In genomic region chr17:75539969-75540729, GRCh38 we compare ENCODE assay signal across 23 cellular contexts. TPM values are rescaled to one million over a fixed set of nuclear protein-coding genes. Genes with fewer than 3 reads are reported as not detected.
DNase-seq lines count a peak whose midpoint lies in the region; ATAC-seq, FAIRE-seq and TF ChIP-seq lines count a peak whose summit lies in the region.
"Had no signal": no experiment of that assay in that cellular context is flagged by ENCODE, and none has a peak within 500 bp of the region (broad histone marks: within the 10 kb centered on the region; RNA-seq: fewer than 3 reads in every experiment).

No MANE protein-coding gene starts in this region.

- ATAC-seq in SK-N-SH treated with all-trans-retinoic acid at 6 μM for 48 hours (peak; percentile 37), GM19328 (IDR thresholded peaks at IDR 0.05; ENCODE audit: unreplicated experiment) (no peak), HG02610 (IDR thresholded peaks at IDR 0.05; ENCODE audit: unreplicated experiment) (no peak)
- ATAC-seq: left lung, sciatic nerve had no signal

- no peak for TF ChIP-seq POLR2A in Peyer's patch (IDR thresholded peaks at IDR 0.05)

- no peak overlapping the region for H3K4me3 Mint-ChIP-seq in progenitor cell of endocrine pancreas (ENCODE audit: low read depth)
- H3K4me3 Mint-ChIP-seq: activated naive CD8-positive, alpha-beta T cell treated with anti-CD3 and anti-CD28 coated beads, Interleukin-2, amount 10 ng/mL, durations not matched to agents 7 days and 5 days; T-helper 2 cell treated with Interferon-gamma antibody and Interleukin-4, amounts not matched to agents 5 μg/mL and 100 μg/mL, for 36 hours had no signal

- H3K36me3 ChIP-seq in Peyer's patch = peaks cover 0 to 16% (median 0%) of the 10 kb centered on the region in 3 donors
- H3K36me3 ChIP-seq: brain microvascular endothelial cell, ovary, tibial artery had no signal

- peaks cover 61% of the 10 kb centered on the region for H3K4me1 Mint-ChIP-seq in progenitor cell of endocrine pancreas (ENCODE audit: low read depth)

- H3K27me3 ChIP-seq in Peyer's patch = no peaks in the 10 kb centered on the region
- H3K27me3 ChIP-seq: brain microvascular endothelial cell, left lung, ovary, tibial artery had no signal

- H3K4me3 ChIP-seq in Peyer's patch = no peak overlapping the region
- H3K4me3 ChIP-seq: left lung, ovary, PC-9, tibial artery had no signal

- peak overlapping the region; percentile 69 for H3K27ac Mint-ChIP-seq in progenitor cell of endocrine pancreas
- H3K27ac Mint-ChIP-seq: activated naive CD8-positive, alpha-beta T cell treated with anti-CD3 and anti-CD28 coated beads, Interleukin-2, amount 10 ng/mL, durations not matched to agents 7 days and 5 days; activated T-helper 2 cell treated with anti-CD3 and anti-CD28 coated beads, Interferon-gamma antibody, Interleukin-2, Interleukin-4, amounts not matched to agents 10 μg/mL and 5 μg/mL and 100 μg/mL, durations not matched to agents 14 hours and 24 hours and 36 hours; T-helper 2 cell treated with Interferon-gamma antibody and Interleukin-4, amounts not matched to agents 5 μg/mL and 100 μg/mL, for 36 hours had no signal

- no peak for TF ChIP-seq CTCF in progenitor cell of endocrine pancreas (IDR thresholded peaks at IDR 0.05; ENCODE audit: unreplicated experiment)
- no peak for TF ChIP-seq CTCF in Peyer's patch (IDR thresholded peaks at IDR 0.05)

- peak overlapping the region in 2 of 4 donors; percentile 35 to 72 for H3K27ac ChIP-seq in Peyer's patch
- H3K27ac ChIP-seq: brain microvascular endothelial cell, left lung, ovary, PC-9, tibial artery had no signal

- peaks cover 0 to 61% (median 2%) of the 10 kb centered on the region in 4 donors for H3K4me1 ChIP-seq in Peyer's patch
- H3K4me1 ChIP-seq: tibial artery had no signal

- H3K27me3 Mint-ChIP-seq in progenitor cell of endocrine pancreas = no peaks in the 10 kb centered on the region
- H3K27me3 Mint-ChIP-seq: activated naive CD8-positive, alpha-beta T cell treated with anti-CD3 and anti-CD28 coated beads, Interleukin-2, amount 10 ng/mL, durations not matched to agents 7 days and 5 days had no signal

- FAIRE-seq in HTR-8/SVneo (lab: Jason Lieb, UNC) = peak; percentile 55
- FAIRE-seq: frontal cortex had no signal

- H3K9me3 Mint-ChIP-seq in progenitor cell of endocrine pancreas (ENCODE audit: low read depth) = no peaks in the 10 kb centered on the region
- H3K9me3 Mint-ChIP-seq: activated naive CD8-positive, alpha-beta T cell treated with anti-CD3 and anti-CD28 coated beads, Interleukin-2, amount 10 ng/mL, durations not matched to agents 7 days and 5 days; activated T-helper 2 cell treated with anti-CD3 and anti-CD28 coated beads, Interferon-gamma antibody, Interleukin-2, Interleukin-4, amounts not matched to agents 10 μg/mL and 5 μg/mL and 100 μg/mL, durations not matched to agents 14 hours and 24 hours and 36 hours; T-helper 2 cell treated with Interferon-gamma antibody and Interleukin-4, amounts not matched to agents 5 μg/mL and 100 μg/mL, for 36 hours had no signal

- H3K9me3 ChIP-seq in Peyer's patch = no peaks in the 10 kb centered on the region
- H3K9me3 ChIP-seq: left lung, ovary, tibial artery had no signal

- DNase-seq in HTR-8/SVneo (ENCODE audit: insufficient read length, low spot score) (no peak), islet precursor cell (peak; percentile 68), progenitor cell of endocrine pancreas (ENCODE audit: low spot score, unreplicated experiment) (no peak), Peyer's patch (no peak)
- DNase-seq: activated naive CD8-positive, alpha-beta T cell treated with anti-CD3 and anti-CD28 coated beads, Interleukin-2, amount 10 ng/mL, durations not matched to agents 7 days and 5 days; brain microvascular endothelial cell; COR-L47; EL; Karpas-422; left lung; NCI-H1092 treated with DMSO at 0.1 percent for 48 hours; NCI-H526; ovary; PC-9; stimulated activated naive CD4-positive, alpha-beta T cell treated with Interleukin-2 at 50 U/mL for 16 hours; tibial artery had no signal

- H3K36me3 Mint-ChIP-seq in progenitor cell of endocrine pancreas (ENCODE audit: insufficient read depth) = peaks cover 5% of the 10 kb centered on the region
- H3K36me3 Mint-ChIP-seq: activated naive CD8-positive, alpha-beta T cell treated with anti-CD3 and anti-CD28 coated beads, Interleukin-2, amount 10 ng/mL, durations not matched to agents 7 days and 5 days had no signal

TF ChIP-seq in SK-N-SH treated with all-trans-retinoic acid at 6 μM for 48 hours, 23 proteins besides CTCF, POLR2A, EP300 and RAD21:
- no peak for TF ChIP-seq ZFP30 (CRISPR knock-in tag; IDR thresholded peaks at IDR 0.05)
- TF ChIP-seq ARNTL (CRISPR knock-in tag; IDR thresholded peaks at IDR 0.05; ENCODE audit: borderline replicate concordance, low read depth) = no peak
- no peak for TF ChIP-seq TOX (CRISPR knock-in tag; IDR thresholded peaks at IDR 0.05; ENCODE audit: borderline replicate concordance)
- TF ChIP-seq BACH2 (CRISPR knock-in tag; IDR thresholded peaks at IDR 0.05; ENCODE audit: borderline replicate concordance) = no peak
- no peak for TF ChIP-seq OSR1 (CRISPR knock-in tag; IDR thresholded peaks at IDR 0.05)
- no peak for TF ChIP-seq TCF4 (CRISPR knock-in tag; IDR thresholded peaks at IDR 0.05; ENCODE audit: borderline replicate concordance)
- no peak for TF ChIP-seq ZNF565 (CRISPR knock-in tag; conservative IDR thresholded peaks at IDR 0.05; ENCODE audit: low read depth)
- no peak for TF ChIP-seq ZC3H10 (CRISPR knock-in tag; IDR thresholded peaks at IDR 0.05)

RNA-seq across cellular contexts. Expression of gene LLGL2, which starts 14.7 kb away (rescaled TPM):
- total RNA-seq in progenitor cell of endocrine pancreas = 232 and 235 TPM in 2 replicates
- 100 to 1,000 TPM; 221 to 563 (median 300) TPM for total RNA-seq in Peyer's patch

RNA-seq across cellular contexts. Expression of gene TSEN54, which starts 23.8 kb away (rescaled TPM):
- 56.0 and 56.4 TPM in 2 replicates for total RNA-seq in progenitor cell of endocrine pancreas
- total RNA-seq in Peyer's patch = 10 to 100 TPM; 47.9 to 89.5 (median 80.0) TPM

RNA-seq across cellular contexts. Expression of gene CASKIN2, which starts 24.8 kb away (rescaled TPM):
- total RNA-seq in progenitor cell of endocrine pancreas (47.6 and 50.6 TPM in 2 replicates), Peyer's patch (10 to 100 TPM; 12.4 to 24.0 (median 17.3) TPM)

RNA-seq across cellular contexts. Expression of gene MYO15B, which starts 47.5 kb away (rescaled TPM):
- total RNA-seq in progenitor cell of endocrine pancreas (336 and 337 TPM in 2 replicates), Peyer's patch (1,000 to 10,000 TPM in 3 of 4 donors, 100 to 1,000 TPM in 1; 552 to 2,671 (median 1,951) TPM)
